In genomic region chr3:67529915-67530314, GRCh38 we compare ENCODE assay signal across 19 cellular contexts.
DNase-seq lines count a peak whose midpoint lies in the region; ATAC-seq and TF ChIP-seq lines count a peak whose summit lies in the region.
"Had no signal": no experiment of that assay in that cellular context is flagged by ENCODE, and none has a peak within 500 bp of the region (broad histone marks: within the 10 kb centered on the region; RNA-seq: fewer than 3 reads in every experiment).

No MANE protein-coding gene starts in this region.

- DNase-seq in EL, result peak; percentile 41
- peak; percentile 40 for DNase-seq in IMR-90
- peak; percentile 33 to 39 for DNase-seq in fibroblast of lung (ENCODE audit: low read depth in 2 of 2)
- DNase-seq in mesothelial cell of epicardium (ENCODE audit: low spot score in 2 of 2, unreplicated experiment in 2 of 2), result no peak
- no peak for DNase-seq in left cardiac atrium
- DNase-seq in gastrocnemius medialis, result no peak
- DNase-seq in DMS153 treated with DMSO at 0.1 percent for 48 hours (lab: John Stamatoyannopoulos, UW; ENCODE audit: unreplicated experiment), result no peak
- DNase-seq in mesenteric fat pad (ENCODE audit: low spot score), result no peak
- DNase-seq: Caco-2; DMS53; Kasumi-1; NCI-H1105 treated with DMSO at 0.1 percent for 48 hours; NCI-H1930; NCI-H526 treated with DMSO at 0.1 percent for 48 hours; NK-92 treated with Interleukin-12 subunit alpha and Interleukin-12 subunit beta, amount 100 ng/mL, for 24 hours; OCI-M1 had no signal

- no peak overlapping the region for H2BK15ac ChIP-seq in IMR-90 (ENCODE audit: low read depth, low read length)

- peak overlapping the region; percentile 32 for H2BK5ac ChIP-seq in IMR-90 (ENCODE audit: low read depth, low read length, poor library complexity, severe bottlenecking)

- peaks cover 15% of the 10 kb centered on the region for H3K36me3 Mint-ChIP-seq in mesothelial cell of epicardium

- no TSS peak for BruUV-seq in IMR-90 (replicated peaks; lab: Mats Ljungman, UMichigan)

- TF ChIP-seq RAD21 in IMR-90 (IDR thresholded peaks at IDR 0.05; ENCODE audit: low read length), result no peak

- no peak overlapping the region for H3K23ac ChIP-seq in IMR-90 (ENCODE audit: low read depth, low read length)

- no peaks in the 10 kb centered on the region for H3K9me1 ChIP-seq in IMR-90 (ENCODE audit: insufficient read depth, low read length)

- no peak overlapping the region for H4K8ac ChIP-seq in IMR-90 (ENCODE audit: low read depth in 2 of 2, low read length in 2 of 2)

- H3K9ac ChIP-seq in IMR-90 (ENCODE audit: low read depth, low read length) (no peak overlapping the region), fibroblast of lung (ENCODE audit: insufficient read depth, low read length) (no peak overlapping the region)

- no peak overlapping the region for H3K4me3 Mint-ChIP-seq in mesothelial cell of epicardium

- H3K4me3 ChIP-seq in IMR-90 (ENCODE audit: insufficient read depth, low read depth, low read length) (no peak overlapping the region), fibroblast of lung (replicated peaks in 1 of 4; ENCODE audit: control extremely low read depth in 1 of 4, insufficient read depth in 1 of 4, low read depth in 3 of 4, low read length in 4 of 4) (no peak overlapping the region), gastrocnemius medialis (no peak overlapping the region)
- H3K4me3 ChIP-seq: GM12878 had no signal

- no peaks in the 10 kb centered on the region; the same call in 1 of the 2 replicates for H4K20me1 ChIP-seq in IMR-90 (ENCODE audit: insufficient read depth, low read length)
- no peaks in the 10 kb centered on the region for H4K20me1 ChIP-seq in fibroblast of lung (ENCODE audit: control insufficient read depth, extremely low read depth, insufficient read depth, low read length)

- no peak overlapping the region; the same call in 1 of the 2 replicates for H3K4me2 ChIP-seq in IMR-90 (ENCODE audit: low read depth, low read length)
- no peak overlapping the region for H3K4me2 ChIP-seq in fibroblast of lung (ENCODE audit: extremely low read depth, insufficient read depth, low read length)

- POLR2A ChIA-PET in IMR-90 (lab: Charles Lee; ENCODE audit: unreplicated experiment), result no interaction called here

- H3K9me3 ChIP-seq in IMR-90 (ENCODE audit: control insufficient read depth, insufficient read depth, low read length), result no peaks in the 10 kb centered on the region
- no peaks in the 10 kb centered on the region for H3K9me3 ChIP-seq in fibroblast of lung (ENCODE audit: control insufficient read depth, insufficient read depth, low read depth, low read length)
- H3K9me3 ChIP-seq in gastrocnemius medialis, result no peaks in the 10 kb centered on the region
- H3K9me3 ChIP-seq: Caco-2 had no signal

- peaks cover 5 to 19% of the 10 kb centered on the region in 2 experiments; a peak in 3 of 4 replicates for H3K79me1 ChIP-seq in IMR-90 (ENCODE audit: low read depth in 1 of 2, low read length in 2 of 2)

- H3K4ac ChIP-seq in IMR-90 (ENCODE audit: low read depth, low read length), result no peak overlapping the region

- intact Hi-C loops in IMR-90 (cut with micrococcal nuclease) (no loop called here), left cardiac atrium (cut with DNase I) (no loop called here), gastrocnemius medialis (cut with DNase I; ENCODE audit: low total_unique reads) (no loop called here)

- H3K79me2 ChIP-seq in fibroblast of lung (ENCODE audit: control insufficient read depth, insufficient read depth, low read length), result no peaks in the 10 kb centered on the region

- H2AK9ac ChIP-seq in IMR-90 (replicated peaks; ENCODE audit: low read depth, low read length, poor library complexity), result no peak overlapping the region

- H2BK120ac ChIP-seq in IMR-90 (ENCODE audit: low read depth, low read length), result no peak overlapping the region

- no CpG with 5 or more reads among the region's 1 CpG for WGBS in IMR-90 (ENCODE audit: extremely low coverage in 2 of 2, insufficient read length in 1 of 2), 2 experiments

- no peak overlapping the region for H2AK5ac ChIP-seq in IMR-90 (ENCODE audit: low read depth, low read length)

- in situ Hi-C loops in IMR-90 (cut with MboI; ENCODE audit: low sequenced_read_pairs) (no loop called here), gastrocnemius medialis (cut with MboI; ENCODE audit: low sequenced_read_pairs in 4 of 4) (no loop called here)

- H3K4me1 ChIP-seq in IMR-90 (ENCODE audit: control insufficient read depth, insufficient read depth, low read length) (peaks cover 5% of the 10 kb centered on the region; the same call in 1 of the 2 replicates), fibroblast of lung (ENCODE audit: control insufficient read depth, extremely low read depth, insufficient read depth, low read length) (peaks cover 20% of the 10 kb centered on the region), gastrocnemius medialis (peaks cover 3 to 20% of the 10 kb centered on the region in 2 donors)
- H3K4me1 ChIP-seq: Caco-2 had no signal

- ATAC-seq in IMR-90 (ENCODE audit: low read depth), result peak; percentile 60; the same call in 1 of the 2 replicates
- ATAC-seq in left cardiac atrium, result no peak
- no peak for ATAC-seq in gastrocnemius medialis
- ATAC-seq: GM12878 had no signal

- no peak for TF ChIP-seq CTCF in IMR-90 (conservative IDR thresholded peaks at IDR 0.05; ENCODE audit: low read depth, low read length)
- no peak for TF ChIP-seq CTCF in fibroblast of lung (conservative IDR thresholded peaks at IDR 0.05 in 1 of 2, IDR thresholded peaks at IDR 0.05 in 1 of 2; ENCODE audit: low read depth in 1 of 2, low read length in 2 of 2)
- TF ChIP-seq CTCF in mesothelial cell of epicardium (IDR thresholded peaks at IDR 0.05; ENCODE audit: unreplicated experiment), result no peak
- TF ChIP-seq CTCF in gastrocnemius medialis (IDR thresholded peaks at IDR 0.05 in 4 of 5, conservative IDR thresholded peaks at IDR 0.05 in 1 of 5), result no peak

- no peak overlapping the region for H3K14ac ChIP-seq in IMR-90 (replicated peaks; ENCODE audit: low read depth, low read length)

- H3K27ac Mint-ChIP-seq in mesothelial cell of epicardium, result peak overlapping the region; percentile 55

- H3K56ac ChIP-seq in IMR-90 (ENCODE audit: extremely low read depth, insufficient read depth, low read length), result no peak overlapping the region

- H2AFZ ChIP-seq in IMR-90 (replicated peaks; ENCODE audit: low read length, poor library complexity) (no peak overlapping the region), fibroblast of lung (ENCODE audit: low read length) (no peak overlapping the region)

- H3K27me3 ChIP-seq in IMR-90 (ENCODE audit: control insufficient read depth, insufficient read depth, low read length) (no peaks in the 10 kb centered on the region), fibroblast of lung (ENCODE audit: control insufficient read depth, insufficient read depth, low read length) (no peaks in the 10 kb centered on the region), gastrocnemius medialis (no peaks in the 10 kb centered on the region)

- no peak overlapping the region for H3K27ac ChIP-seq in IMR-90 (ENCODE audit: insufficient read depth, low read length)
- H3K27ac ChIP-seq in fibroblast of lung (ENCODE audit: insufficient read depth, low read length), result no peak overlapping the region
- no peak overlapping the region for H3K27ac ChIP-seq in gastrocnemius medialis
- H3K27ac ChIP-seq: C4-2B, RWPE1 had no signal

- H3K36me3 ChIP-seq in IMR-90 (ENCODE audit: control insufficient read depth, insufficient read depth, low read length), result peaks cover 9% of the 10 kb centered on the region
- H3K36me3 ChIP-seq in fibroblast of lung (ENCODE audit: control insufficient read depth, insufficient read depth, low read length), result no peaks in the 10 kb centered on the region
- no peaks in the 10 kb centered on the region for H3K36me3 ChIP-seq in gastrocnemius medialis

- peak overlapping the region; percentile 67; the same call in 1 of the 2 replicates for H3K18ac ChIP-seq in IMR-90 (ENCODE audit: low read depth, low read length)

- H3K9me3 Mint-ChIP-seq in mesothelial cell of epicardium, result peaks cover 5% of the 10 kb centered on the region

- TF ChIP-seq POLR2A in IMR-90 (IDR thresholded peaks at IDR 0.05; ENCODE audit: low read depth, low read length), result no peak
- TF ChIP-seq POLR2A in gastrocnemius medialis (IDR thresholded peaks at IDR 0.05), result no peak

- no peak overlapping the region for H2BK20ac ChIP-seq in IMR-90 (ENCODE audit: low read depth, low read length)

- no peak overlapping the region for H4K5ac ChIP-seq in IMR-90 (ENCODE audit: low read depth, low read length)

- dilution Hi-C loops in IMR-90 (cut with HindIII; ENCODE audit: low sequenced_read_pairs, unreplicated experiment), result no loop called here

- H3K4me1 Mint-ChIP-seq in mesothelial cell of epicardium, result peaks cover 49% of the 10 kb centered on the region

- CTCF ChIA-PET in IMR-90 (lab: Yijun Ruan, JAX), result interaction anchor here (1.6 kb wide), 1 partner anchor 11 kb away, joined by 4 read pairs; no protein-coding TSS in a partner anchor

- no peak overlapping the region for H4K91ac ChIP-seq in IMR-90 (ENCODE audit: insufficient read depth, low read depth, low read length)

- H3K27me3 Mint-ChIP-seq in mesothelial cell of epicardium (ENCODE audit: low read depth), result no peaks in the 10 kb centered on the region

TF ChIP-seq in IMR-90, 13 proteins besides CTCF, POLR2A, EP300 and RAD21 (continues in another document):
- TF ChIP-seq BHLHE40 (IDR thresholded peaks at IDR 0.05; ENCODE audit: low read depth, low read length) (no peak), RCOR1 (IDR thresholded peaks at IDR 0.05; ENCODE audit: insufficient replicate concordance, low read length) (no peak), CHD1 (IDR thresholded peaks at IDR 0.05; ENCODE audit: low read depth, low read length) (no peak), MAZ (IDR thresholded peaks at IDR 0.05; ENCODE audit: borderline replicate concordance, low read depth, low read length) (no peak), ELK1 (IDR thresholded peaks at IDR 0.05; ENCODE audit: borderline replicate concordance, low read depth, low read length) (no peak), NFE2L2 (IDR thresholded peaks at IDR 0.05; ENCODE audit: low read depth, low read length) (no peak), RFX5 (IDR thresholded peaks at IDR 0.05; ENCODE audit: low read depth, low read length) (no peak)

Comparison
In these comparisons a context has a peak if more than half of its experiments do, and no peak if none do; other contexts are left out.
1. DNase-seq: peak in EL (single experiment), IMR-90 (single experiment) and fibroblast of lung (2 of 2); none in mesothelial cell of epicardium (0 of 2), left cardiac atrium (single experiment), gastrocnemius medialis (0 of 2), DMS153 treated with DMSO at 0.1 percent for 48 hours (single experiment) and mesenteric fat pad (single experiment).